ENCODE assay signal across 23 cellular contexts in the genomic region with DNA sequence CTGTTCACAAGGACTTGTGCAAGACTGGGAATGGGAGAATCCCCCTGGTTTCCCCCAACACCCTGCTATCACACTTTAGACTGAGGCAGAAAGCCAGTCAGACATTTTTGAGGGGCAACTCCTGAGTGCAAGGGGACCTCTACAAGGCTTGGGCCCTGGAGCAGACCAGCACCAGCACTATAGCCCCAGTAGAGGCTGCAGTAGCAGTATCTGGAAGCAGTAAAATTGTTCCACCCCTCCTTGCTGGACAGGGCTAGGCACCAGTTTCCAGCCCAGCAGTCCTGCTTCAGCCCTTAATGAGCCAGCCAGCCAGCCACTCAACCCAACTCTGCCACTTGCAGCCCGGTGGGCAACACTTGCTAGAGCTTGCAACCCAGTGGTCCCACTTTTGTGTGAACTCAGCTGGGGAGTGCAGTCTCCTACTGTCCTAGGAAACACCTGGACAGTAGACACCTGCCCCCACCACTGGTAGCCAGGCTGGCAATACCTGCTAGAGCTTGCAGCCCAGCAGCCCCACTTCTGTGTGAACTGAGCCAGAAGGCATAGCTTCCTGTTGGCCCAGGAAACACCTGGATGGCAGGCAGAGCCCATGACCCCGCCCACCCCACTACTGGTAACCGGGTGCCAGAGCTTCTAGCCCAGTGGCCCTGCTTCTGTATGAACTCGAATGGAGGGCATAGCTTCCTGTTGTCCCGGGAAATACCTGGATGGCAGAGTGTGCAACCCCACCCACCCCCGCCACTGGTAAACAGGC.
DNase-seq lines count a peak whose midpoint lies in the region; ATAC-seq and TF ChIP-seq lines count a peak whose summit lies in the region.
"Had no signal": no experiment of that assay in that cellular context is flagged by ENCODE, and none has a peak within 500 bp of the region (broad histone marks: within the 10 kb centered on the region; RNA-seq: fewer than 3 reads in every experiment).

No MANE protein-coding gene starts in this region.

- ATAC-seq in esophagus mucosa: peak; percentile 61
- ATAC-seq: gastroesophageal sphincter had no signal

- no peak overlapping the region for H3K4me3 Mint-ChIP-seq in activated naive CD4-positive, alpha-beta T cell treated with anti-CD3 and anti-CD28 coated beads, Interleukin-2, amount 10 ng/mL, durations not matched to agents 7 days and 5 days
- H3K4me3 Mint-ChIP-seq in MCF 10A (ENCODE audit: unreplicated experiment): no peak overlapping the region
- H3K4me3 Mint-ChIP-seq: HFFc6, mesothelial cell of epicardium, neural progenitor cell had no signal

- POLR2A ChIA-PET in OCI-LY7 (lab: Charles Lee) (interaction anchor here (0.7 kb wide), 1 partner anchor 19 kb away, joined by 3 read pairs; no protein-coding TSS in a partner anchor), MCF 10A (lab: Yijun Ruan, JAX) (no interaction called here)

- 11% methylated on average over 6 of the region's 6 CpGs for WGBS in thymus

- DNase-seq in activated naive CD4-positive, alpha-beta T cell treated with anti-CD3 and anti-CD28 coated beads, Interleukin-2, amount 10 ng/mL, durations not matched to agents 7 days and 5 days: peak; percentile 22
- DNase-seq in activated naive CD4-positive, alpha-beta T cell treated with Interleukin-2 at 50 U/mL for 16 hours: no peak
- DNase-seq in OCI-LY7 (ENCODE audit: low spot score): peak; percentile 75
- no peak for DNase-seq in MCF 10A (ENCODE audit: unreplicated experiment)
- no peak for DNase-seq in hepatic stellate cell (ENCODE audit: low spot score)
- DNase-seq in islet precursor cell: no peak
- DNase-seq: activated CD4-positive, alpha-beta T cell treated with anti-CD3 and anti-CD28 coated beads for 48 hours; activated CD8-positive, alpha-beta memory T cell treated with anti-CD3 and anti-CD28 coated beads, Interleukin-2, amount 50 U/mL, for 4 hours; activated gamma-delta T cell treated with Interleukin-2 at 50 U/mL for 16 hours; amniotic stem cell; DMS79 treated with DMSO at 0.1 percent for 48 hours; erythroblast; HFFc6; NCI-H1417 treated with DMSO at 0.1 percent for 48 hours; NK-92 treated with Interleukin-12 subunit alpha and Interleukin-12 subunit beta, amount 100 ng/mL, for 24 hours; stimulated activated CD4-positive, alpha-beta T cell treated with anti-CD3 and anti-CD28 coated beads, Interleukin-4, amount 100 ng/mL, for 4 hours had no signal

- TF ChIP-seq CTCF in OCI-LY7 (conservative IDR thresholded peaks at IDR 0.05; ENCODE audit: low read length) (no peak), MCF 10A (IDR thresholded peaks at IDR 0.05; ENCODE audit: unreplicated experiment) (no peak)

- H3K4me3 ChIP-seq in OCI-LY7 (ENCODE audit: low read depth, low read length, poor library complexity, severe bottlenecking): no peak overlapping the region
- no peak overlapping the region for H3K4me3 ChIP-seq in thymus (ENCODE audit: low read length)
- H3K4me3 ChIP-seq: gastroesophageal sphincter, neural progenitor cell, smooth muscle cell had no signal

- H3K27ac ChIP-seq in OCI-LY7 (ENCODE audit: low read depth, low read length, poor library complexity, severe bottlenecking) (no peak overlapping the region), thymus (ENCODE audit: low read depth) (peak overlapping the region; percentile 59)
- H3K27ac ChIP-seq: C4-2B, gastroesophageal sphincter, neural progenitor cell had no signal

- peaks cover 3% of the 10 kb centered on the region for H3K27me3 Mint-ChIP-seq in activated naive CD4-positive, alpha-beta T cell treated with anti-CD3 and anti-CD28 coated beads, Interleukin-2, amount 10 ng/mL, durations not matched to agents 7 days and 5 days
- no peaks in the 10 kb centered on the region for H3K27me3 Mint-ChIP-seq in MCF 10A (ENCODE audit: insufficient read depth, unreplicated experiment)

- no peaks in the 10 kb centered on the region for H3K36me3 ChIP-seq in OCI-LY7 (ENCODE audit: insufficient read depth, low read length)
- no peaks in the 10 kb centered on the region for H3K36me3 ChIP-seq in thymus (ENCODE audit: control insufficient read depth, insufficient read depth)
- H3K36me3 ChIP-seq: gastroesophageal sphincter, neural progenitor cell had no signal

- CTCF ChIA-PET in activated naive CD4-positive, alpha-beta T cell treated with anti-CD3 and anti-CD28 coated beads, Interleukin-2, amount 10 ng/mL, durations not matched to agents 7 days and 5 days (lab: Charles Lee): no interaction called here
- CTCF ChIA-PET in OCI-LY7 (lab: Charles Lee; ENCODE audit: unreplicated experiment): no interaction called here
- CTCF ChIA-PET in MCF 10A (lab: Yijun Ruan, JAX): interaction anchor here (0.6 to 0.7 kb wide), 2 partner anchors 15 to 20 kb away, joined by 3 read pairs; no protein-coding TSS in a partner anchor

- BruUV-seq in OCI-LY7 (replicated peaks; lab: Mats Ljungman, UMichigan): no TSS peak
- BruUV-seq in MCF 10A (replicated peaks; lab: Mats Ljungman, UMichigan): no TSS peak

- no peaks in the 10 kb centered on the region for H4K20me1 ChIP-seq in OCI-LY7 (ENCODE audit: insufficient read depth, low read length)

- H3K9me2 ChIP-seq in OCI-LY7 (ENCODE audit: insufficient read depth, low read length): no peaks in the 10 kb centered on the region

- peak overlapping the region; percentile 48 for H2AFZ ChIP-seq in OCI-LY7 (ENCODE audit: low read length)
- H2AFZ ChIP-seq: neural progenitor cell had no signal

- H3K4me1 ChIP-seq in OCI-LY7 (ENCODE audit: insufficient read depth, low read length, poor library complexity, severe bottlenecking) (peaks cover 11% of the 10 kb centered on the region), thymus (ENCODE audit: control insufficient read depth, insufficient read depth, low read length) (peaks cover 12% of the 10 kb centered on the region)
- H3K4me1 ChIP-seq: gastroesophageal sphincter had no signal

- H3K4me1 Mint-ChIP-seq in activated naive CD4-positive, alpha-beta T cell treated with anti-CD3 and anti-CD28 coated beads, Interleukin-2, amount 10 ng/mL, durations not matched to agents 7 days and 5 days: no peaks in the 10 kb centered on the region
- peaks cover 10% of the 10 kb centered on the region for H3K4me1 Mint-ChIP-seq in MCF 10A (ENCODE audit: insufficient read depth, unreplicated experiment)
- H3K4me1 Mint-ChIP-seq: neural progenitor cell had no signal

- intact Hi-C loops in OCI-LY7 (cut with micrococcal nuclease; ENCODE audit: unreplicated experiment) (no loop called here), MCF 10A (cut with micrococcal nuclease) (no loop called here)

- H3K79me2 ChIP-seq in OCI-LY7 (ENCODE audit: insufficient read depth, low read depth, low read length): no peaks in the 10 kb centered on the region

- no peaks in the 10 kb centered on the region for H3K36me3 Mint-ChIP-seq in activated naive CD4-positive, alpha-beta T cell treated with anti-CD3 and anti-CD28 coated beads, Interleukin-2, amount 10 ng/mL, durations not matched to agents 7 days and 5 days
- no peaks in the 10 kb centered on the region for H3K36me3 Mint-ChIP-seq in MCF 10A (ENCODE audit: insufficient read depth, unreplicated experiment)
- H3K36me3 Mint-ChIP-seq: neural progenitor cell had no signal

- no peak overlapping the region for H3K27ac Mint-ChIP-seq in activated naive CD4-positive, alpha-beta T cell treated with anti-CD3 and anti-CD28 coated beads, Interleukin-2, amount 10 ng/mL, durations not matched to agents 7 days and 5 days
- no peak overlapping the region for H3K27ac Mint-ChIP-seq in MCF 10A (ENCODE audit: low read depth, unreplicated experiment)
- H3K27ac Mint-ChIP-seq: HFFc6, mesothelial cell of epicardium had no signal

- peak overlapping the region; percentile 45 for H3K4me2 ChIP-seq in OCI-LY7 (ENCODE audit: low read length)
- H3K4me2 ChIP-seq: neural progenitor cell, smooth muscle cell had no signal

- no peaks in the 10 kb centered on the region for H3K9me3 ChIP-seq in OCI-LY7 (ENCODE audit: low read length)
- H3K9me3 ChIP-seq in thymus (ENCODE audit: control insufficient read depth): no peaks in the 10 kb centered on the region
- H3K9me3 ChIP-seq: gastroesophageal sphincter had no signal

- H3K9me3 Mint-ChIP-seq in activated naive CD4-positive, alpha-beta T cell treated with anti-CD3 and anti-CD28 coated beads, Interleukin-2, amount 10 ng/mL, durations not matched to agents 7 days and 5 days: peaks cover 6% of the 10 kb centered on the region
- no peaks in the 10 kb centered on the region for H3K9me3 Mint-ChIP-seq in MCF 10A (ENCODE audit: unreplicated experiment)
- H3K9me3 Mint-ChIP-seq: HFFc6 had no signal

- no peaks in the 10 kb centered on the region for H3K27me3 ChIP-seq in thymus (ENCODE audit: control insufficient read depth, insufficient read depth)
- H3K27me3 ChIP-seq: gastroesophageal sphincter, neural progenitor cell had no signal

Comparison
In these comparisons a context has a peak if more than half of its experiments do, and no peak if none do; other contexts are left out.
1. DNase-seq: peak in activated naive CD4-positive, alpha-beta T cell treated with anti-CD3 and anti-CD28 coated beads, Interleukin-2, amount 10 ng/mL, durations not matched to agents 7 days and 5 days (single experiment) and OCI-LY7 (single experiment); none in activated naive CD4-positive, alpha-beta T cell treated with Interleukin-2 at 50 U/mL for 16 hours (single experiment), MCF 10A (single experiment), hepatic stellate cell (single experiment) and islet precursor cell (single experiment).